In the genomic region with DNA sequence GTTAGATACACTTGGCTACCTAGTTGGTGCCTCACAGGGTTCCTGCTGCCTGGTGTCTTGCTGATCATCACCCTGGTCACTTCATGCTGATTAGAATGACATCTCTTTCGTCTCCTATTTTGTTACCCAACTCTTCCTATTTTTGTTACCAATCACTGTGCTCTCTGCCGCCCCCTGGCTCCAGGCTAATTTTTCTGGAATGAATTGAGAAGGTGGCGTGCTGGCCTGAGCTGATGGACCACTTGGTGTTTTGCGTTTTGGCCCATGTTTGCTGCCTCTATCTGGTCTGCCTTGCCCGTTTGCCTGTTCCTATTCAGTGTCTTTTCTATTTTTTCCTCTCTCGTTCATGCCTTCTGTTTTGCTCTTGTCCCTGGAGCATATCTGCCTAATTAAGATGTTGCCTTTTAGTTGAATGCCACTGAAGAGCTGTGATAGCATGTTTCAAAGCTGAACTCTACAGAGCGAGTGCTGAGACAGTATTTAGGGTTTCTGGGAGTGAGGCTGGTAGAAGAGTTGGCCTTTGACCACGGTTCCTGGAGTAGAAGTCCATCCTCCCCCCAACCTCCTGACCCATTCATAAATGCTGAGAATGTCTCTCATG, we compare ENCODE assay signal across 8 cellular contexts. TPM values are rescaled to one million over a fixed set of nuclear protein-coding genes. Genes with fewer than 3 reads are reported as not detected.
DNase-seq lines count a peak whose midpoint lies in the region; ATAC-seq, FAIRE-seq and TF ChIP-seq lines count a peak whose summit lies in the region.

No MANE protein-coding gene starts in this region.

- H4K8ac ChIP-seq in H1 (ENCODE audit: extremely low read depth, insufficient read depth, low read length), result no peak overlapping the region; the same call in 1 of the 2 replicates

- H3K4me2 ChIP-seq in HCT116 (ENCODE audit: low read length) (no peak overlapping the region), H1 (ENCODE audit: insufficient read depth in 1 of 2, low read depth in 2 of 2, low read length in 2 of 2) (no peak overlapping the region)

- no peak overlapping the region for H4K5ac ChIP-seq in H1 (ENCODE audit: insufficient read length, low read depth, low read length)

- H3K4me3 ChIP-seq in BE2C (ENCODE audit: low read depth, low read length) (no peak overlapping the region), HCT116 (replicated peaks in 1 of 2; ENCODE audit: low read depth in 1 of 2, low read length in 2 of 2) (no peak overlapping the region), WERI-Rb-1 (ENCODE audit: low read depth, low read length) (no peak overlapping the region), H1 (ENCODE audit: extremely low read depth in 1 of 4, insufficient read depth in 2 of 4, low read depth in 3 of 4, low read length in 4 of 4) (no peak overlapping the region)

- H2BK120ac ChIP-seq in H1 (replicated peaks; ENCODE audit: low read depth, low read length), result no peak overlapping the region

- peaks cover 66% of the 10 kb centered on the region for H3K79me2 ChIP-seq in HCT116 (ENCODE audit: insufficient read depth, low read length)
- no peaks in the 10 kb centered on the region for H3K79me2 ChIP-seq in H1 (ENCODE audit: control insufficient read depth in 1 of 2, insufficient read depth in 2 of 2, low read length in 2 of 2)

- H3K9me2 ChIP-seq in HCT116 (ENCODE audit: insufficient read depth), result no peaks in the 10 kb centered on the region

- peak overlapping the region; percentile 64 for H3K27ac Mint-ChIP-seq in nephron progenitor cell

- H3K4me3 Mint-ChIP-seq in nephron progenitor cell, result no peak overlapping the region

- peaks cover 5% of the 10 kb centered on the region; the same call in 1 of the 2 replicates for H3K23me2 ChIP-seq in H1 (ENCODE audit: low read depth, low read length)

- H3K27me3 ChIP-seq in BE2C, result no peaks in the 10 kb centered on the region
- no peaks in the 10 kb centered on the region for H3K27me3 ChIP-seq in HCT116 (ENCODE audit: insufficient read depth, low read length)
- H3K27me3 ChIP-seq in WERI-Rb-1 (ENCODE audit: insufficient read depth, low read depth, severe bottlenecking), result no peaks in the 10 kb centered on the region
- H3K27me3 ChIP-seq in H1 (replicated peaks in 1 of 4; ENCODE audit: control insufficient read depth in 3 of 4, extremely low read depth in 1 of 4, insufficient read depth in 3 of 4, low read length in 3 of 4), result peaks cover 17 to 52% (median 47%) of the 10 kb centered on the region in 4 experiments

- H3K4me1 ChIP-seq in BE2C (peaks cover 4% of the 10 kb centered on the region; the same call in 1 of the 2 replicates), HCT116 (ENCODE audit: control insufficient read depth in 1 of 2, insufficient read depth in 2 of 2, low read length in 2 of 2) (peaks cover 10 to 20% of the 10 kb centered on the region in 2 experiments), H1 (replicated peaks in 1 of 4; ENCODE audit: control insufficient read depth in 3 of 4, insufficient read depth in 4 of 4, low read length in 3 of 4) (peaks cover 0 to 3% (median 2%) of the 10 kb centered on the region in 4 experiments; a peak in 3 of 7 replicates)

- 74% methylated on average over 8 of the region's 8 CpGs; no CpG with 5 or more reads in 1 of the 2 experiments for WGBS in H1 (ENCODE audit: extremely low coverage in 1 of 2, insufficient coverage in 1 of 2, insufficient read length in 1 of 2, insufficient replicate concordance in 2 of 2, low coverage in 1 of 2, low lambda C conversion rate in 2 of 2, missing lambda C conversion rate in 1 of 2), 2 experiments

- no peaks in the 10 kb centered on the region for H3K9me3 ChIP-seq in BE2C
- no peaks in the 10 kb centered on the region for H3K9me3 ChIP-seq in HCT116 (ENCODE audit: control insufficient read depth in 1 of 2, insufficient read depth in 1 of 2, low read depth in 1 of 2, low read length in 2 of 2)
- H3K9me3 ChIP-seq in WERI-Rb-1 (ENCODE audit: severe bottlenecking), result no peaks in the 10 kb centered on the region
- H3K9me3 ChIP-seq in H1 (ENCODE audit: insufficient read depth in 2 of 2, low read depth in 1 of 2, low read length in 1 of 2), result no peaks in the 10 kb centered on the region

- CTCF ChIA-PET in HCT116 (lab: Charles Lee) (interaction anchor here (0.6 to 2.2 kb wide), 8 partner anchors 10 to 379 kb away, joined by 3 to 19 read pairs (median 4); a partner anchor contains a TSS), H1 (lab: Charles Lee; ENCODE audit: partially characterized antibody) (interaction anchor here (0.7 to 10.1 kb wide), 34 partner anchors 13 to 466 kb away, joined by 3 to 278 read pairs (median 4); a partner anchor contains a TSS)

- H2AK5ac ChIP-seq in H1 (ENCODE audit: low read depth, low read length), result no peak overlapping the region

- peaks cover 31% of the 10 kb centered on the region for H3K4me1 Mint-ChIP-seq in nephron progenitor cell

- POLR2A ChIA-PET in HCT116 (lab: Charles Lee), result interaction anchor here (1.0 to 1.5 kb wide), 3 partner anchors 10 to 12 kb away, joined by 4 to 12 read pairs (median 5); a partner anchor contains a TSS
- POLR2A ChIA-PET in H1 (lab: Charles Lee; ENCODE audit: partially characterized antibody), result interaction anchor here (1.0 to 6.0 kb wide), 7 partner anchors 8 to 194 kb away, joined by 3 to 72 read pairs (median 5); a partner anchor contains a TSS

- H2BK20ac ChIP-seq in H1 (ENCODE audit: low read length), result no peak overlapping the region

- peak; percentile 42 for FAIRE-seq in H1 (lab: Jason Lieb, UNC)

- H3K9ac ChIP-seq in HCT116 (ENCODE audit: low read length), result no peak overlapping the region
- H3K9ac ChIP-seq in H1 (replicated peaks in 1 of 4; ENCODE audit: extremely low read depth in 1 of 4, low read depth in 3 of 4, low read length in 3 of 4), result no peak overlapping the region

- H3K27ac ChIP-seq in HCT116 (ENCODE audit: low read depth, low read length) (no peak overlapping the region), WERI-Rb-1 (no peak overlapping the region), H1 (ENCODE audit: low read depth, low read length) (no peak overlapping the region)

- H3K36me3 Mint-ChIP-seq in nephron progenitor cell (ENCODE audit: low read depth), result peaks cover 70% of the 10 kb centered on the region

- no peak overlapping the region for H4K91ac ChIP-seq in H1 (replicated peaks; ENCODE audit: insufficient read length, low read length)

- RAD21 ChIA-PET in HCT116 (lab: Charles Lee; ENCODE audit: low non-redundant PET in 1 of 2, low total read pairs in 2 of 2, uncharacterized antibody in 2 of 2, unreplicated experiment in 2 of 2), result no interaction called here

- TF ChIP-seq RAD21 in HCT116 (IDR thresholded peaks at IDR 0.05; ENCODE audit: low read depth) (peak; percentile 53; the same call in 1 of the 2 replicates), H1 (IDR thresholded peaks at IDR 0.05 in 1 of 2, conservative IDR thresholded peaks at IDR 0.05 in 1 of 2; ENCODE audit: low read depth in 2 of 2, low read length in 2 of 2) (peak; percentile 47 to 57)

- no peak overlapping the region for H3K56ac ChIP-seq in H1 (replicated peaks; ENCODE audit: insufficient read length, low read depth, low read length)

- no peak overlapping the region for H2BK15ac ChIP-seq in H1 (ENCODE audit: low read length)

- H2BK12ac ChIP-seq in H1 (ENCODE audit: low read depth, low read length), result no peak overlapping the region

- H4K20me1 ChIP-seq in HCT116 (ENCODE audit: insufficient read depth) (peaks cover 9% of the 10 kb centered on the region; the same call in 1 of the 2 replicates), H1 (replicated peaks in 1 of 2; ENCODE audit: control insufficient read depth in 1 of 2, insufficient read depth in 2 of 2, low read length in 2 of 2) (peaks cover 41 to 49% of the 10 kb centered on the region in 2 experiments)

- ATAC-seq in HCT116 (peak; percentile 51; the same call in 1 of the 2 replicates), HG03039 (IDR thresholded peaks at IDR 0.05; ENCODE audit: unreplicated experiment) (no peak), GM21515 (IDR thresholded peaks at IDR 0.05; ENCODE audit: unreplicated experiment) (no peak)

- H3K79me1 ChIP-seq in H1 (ENCODE audit: low read depth, low read length), result peaks cover 5% of the 10 kb centered on the region

- H3K4ac ChIP-seq in H1 (replicated peaks; ENCODE audit: insufficient read length, low read depth, low read length), result no peak overlapping the region

- H3K27me3 Mint-ChIP-seq in nephron progenitor cell (ENCODE audit: low read depth, poor library complexity), result no peaks in the 10 kb centered on the region

- TF ChIP-seq EP300 in H1 (IDR thresholded peaks at IDR 0.05; ENCODE audit: borderline replicate concordance in 1 of 2, low read depth in 2 of 2, low read length in 2 of 2), result no peak

- H3K36me3 ChIP-seq in BE2C (peaks cover 84% of the 10 kb centered on the region), HCT116 (ENCODE audit: control insufficient read depth in 1 of 2, insufficient read depth in 2 of 2, low read length in 2 of 2) (peaks cover 51 to 69% of the 10 kb centered on the region in 2 experiments), WERI-Rb-1 (peaks cover 70% of the 10 kb centered on the region), H1 (ENCODE audit: control insufficient read depth in 2 of 4, insufficient read depth in 4 of 4, low read length in 3 of 4) (peaks cover 20 to 44% (median 36%) of the 10 kb centered on the region in 4 experiments)

- peak; percentile 79 for TF ChIP-seq CTCF in BE2C (IDR thresholded peaks at IDR 0.05; ENCODE audit: low read depth, low read length)
- TF ChIP-seq CTCF in HCT116 (IDR thresholded peaks at IDR 0.05 in 2 of 3, conservative IDR thresholded peaks at IDR 0.05 in 1 of 3; ENCODE audit: borderline replicate concordance in 1 of 3, insufficient read depth in 1 of 3, low read depth in 2 of 3, low read length in 2 of 3), result peak; percentile 64 to 84 (median 80); a peak in 5 of 6 replicates
- TF ChIP-seq CTCF in WERI-Rb-1 (IDR thresholded peaks at IDR 0.05; ENCODE audit: low read depth, low read length), result peak; percentile 60
- TF ChIP-seq CTCF in H1 (IDR thresholded peaks at IDR 0.05; ENCODE audit: control extremely low read depth in 1 of 3, insufficient read depth in 1 of 3, low read depth in 1 of 3, low read length in 3 of 3), result peak; percentile 57 to 77 (median 67)
- peak; percentile 72 for TF ChIP-seq CTCF in nephron progenitor cell (IDR thresholded peaks at IDR 0.05)

- H2AFZ ChIP-seq in HCT116 (ENCODE audit: low read depth, low read length, poor library complexity, severe bottlenecking) (no peak overlapping the region), H1 (ENCODE audit: low read length) (no peak overlapping the region)

- DNase-seq in BE2C, result peak; percentile 72
- no peak for DNase-seq in HCT116 (ENCODE audit: low read depth, low spot score)
- DNase-seq in WERI-Rb-1, result peak; percentile 46
- peak in 1 of 2 experiments; percentile 88 for DNase-seq in H1 (ENCODE audit: low read depth in 1 of 2, low spot score in 2 of 2)
- peak; percentile 72 for DNase-seq in nephron progenitor cell
- no peak for DNase-seq in ureter (ENCODE audit: low spot score)

- no peaks in the 10 kb centered on the region for H3K9me3 Mint-ChIP-seq in nephron progenitor cell

- intact Hi-C loops in HCT116 (cut with micrococcal nuclease), result no loop called here

- TF ChIP-seq POLR2A in HCT116 (IDR thresholded peaks at IDR 0.05; ENCODE audit: borderline replicate concordance, extremely low read depth, insufficient read depth, insufficient read length) (no peak), H1 (IDR thresholded peaks at IDR 0.05; ENCODE audit: control extremely low read depth in 1 of 2, low read depth in 2 of 2, low read length in 2 of 2) (no peak)

- no peak overlapping the region for H3K23ac ChIP-seq in H1 (ENCODE audit: insufficient read length)

- H2BK5ac ChIP-seq in H1 (ENCODE audit: low read depth, low read length), result no peak overlapping the region

- no peak overlapping the region for H3K14ac ChIP-seq in H1 (ENCODE audit: insufficient read length)

- H3K18ac ChIP-seq in H1 (ENCODE audit: extremely low read depth, low read length), result no peak overlapping the region

- BruUV-seq in HCT116 (replicated peaks; lab: Mats Ljungman, UMichigan), result TSS peak; percentile 19

RNA-seq across cellular contexts. Expression of a gene that starts 5.9 kb away (rescaled TPM):
- polyA plus RNA-seq in BE2C (2012; ENCODE audit: insufficient read depth, insufficient read length, low read depth), result 1,602 TPM
- total RNA-seq in HCT116 (2021; ENCODE audit: unreplicated experiment), result 608 TPM
- 588 and 690 TPM in 2 replicates for polyA plus RNA-seq in HCT116 (2012)
- 543 and 553 TPM in 2 replicates for total RNA-seq in H1 (2021; fragmentation: NEBNext Ultra II Directional; extraction: Animal tissue kit (Norgen Biotek cat#: 25700))
- 685 and 704 TPM in 2 replicates for polyA plus RNA-seq in H1 (2011; rRNA removed)
- polyA plus RNA-seq in H1 (2011; cell fraction: cytosol; rRNA removed), result 868 TPM
- 703 TPM for polyA plus RNA-seq in H1 (2011; cell fraction: nucleus; rRNA removed)
- 598 to 685 TPM (median 617 TPM) in 4 replicates for polyA plus RNA-seq in H1 (2012, experiment 1 of 2)
- polyA plus RNA-seq in H1 (2012, experiment 2 of 2), result 699 TPM
- 476 TPM for polyA plus RNA-seq in H1 (2013, experiment 1 of 2)
- polyA plus RNA-seq in H1 (2013, experiment 2 of 2), result 475 TPM
- 314 and 359 TPM in 2 replicates for polyA minus RNA-seq in H1 (2011; rRNA and poly(A)+ RNA removed)
- 150 TPM for polyA minus RNA-seq in H1 (2011; cell fraction: cytosol; rRNA and poly(A)+ RNA removed)
- polyA minus RNA-seq in H1 (2011; cell fraction: nucleus; rRNA and poly(A)+ RNA removed), result 255 TPM
- total RNA-seq in ureter, result 381 TPM

RNA-seq across cellular contexts. Expression of a gene that starts 12.4 kb away (rescaled TPM):
- polyA plus RNA-seq in BE2C (2012; ENCODE audit: insufficient read depth, insufficient read length, low read depth), result 117 TPM
- total RNA-seq in HCT116 (2021; ENCODE audit: unreplicated experiment), result 42.8 TPM
- polyA plus RNA-seq in HCT116 (2012), result 23.4 and 23.7 TPM in 2 replicates
- total RNA-seq in H1 (2021; fragmentation: NEBNext Ultra II Directional; extraction: Animal tissue kit (Norgen Biotek cat#: 25700)), result 31.4 and 32.7 TPM in 2 replicates
- polyA plus RNA-seq in H1 (2011; rRNA removed), result 16.8 and 21.0 TPM in 2 replicates
- polyA plus RNA-seq in H1 (2011; cell fraction: cytosol; rRNA removed), result 16.4 TPM
- polyA plus RNA-seq in H1 (2011; cell fraction: nucleus; rRNA removed), result 18.5 TPM
- polyA plus RNA-seq in H1 (2012, experiment 1 of 2), result 22.0 to 25.2 TPM (median 22.9 TPM) in 4 replicates
- 14.3 TPM for polyA plus RNA-seq in H1 (2012, experiment 2 of 2)
- polyA plus RNA-seq in H1 (2013, experiment 1 of 2), result 18.5 TPM
- polyA plus RNA-seq in H1 (2013, experiment 2 of 2), result 18.4 TPM
- polyA minus RNA-seq in H1 (2011; rRNA and poly(A)+ RNA removed), result 36.0 and 36.1 TPM in 2 replicates
- polyA minus RNA-seq in H1 (2011; cell fraction: cytosol; rRNA and poly(A)+ RNA removed), result 17.9 TPM
- polyA minus RNA-seq in H1 (2011; cell fraction: nucleus; rRNA and poly(A)+ RNA removed), result 17.9 TPM
- total RNA-seq in ureter, result 30.1 TPM

RNA-seq across cellular contexts. Expression of a gene that starts 18.1 kb away (rescaled TPM):
- polyA plus RNA-seq in BE2C (2012; ENCODE audit: insufficient read depth, insufficient read length, low read depth), result 624 TPM
- total RNA-seq in HCT116 (2021; ENCODE audit: unreplicated experiment) (80.4 TPM), ureter (43.2 TPM)
- 69.1 and 86.9 TPM in 2 replicates for polyA plus RNA-seq in HCT116 (2012)
- 77.5 and 77.9 TPM in 2 replicates for total RNA-seq in H1 (2021; fragmentation: NEBNext Ultra II Directional; extraction: Animal tissue kit (Norgen Biotek cat#: 25700))
- polyA plus RNA-seq in H1 (2011; rRNA removed), result 97.9 and 120 TPM in 2 replicates
- 120 TPM for polyA plus RNA-seq in H1 (2011; cell fraction: cytosol; rRNA removed)
- polyA plus RNA-seq in H1 (2011; cell fraction: nucleus; rRNA removed), result 94.6 TPM
- 79.6 to 99.4 TPM (median 89.0 TPM) in 4 replicates for polyA plus RNA-seq in H1 (2012, experiment 1 of 2)
- 100 TPM for polyA plus RNA-seq in H1 (2012, experiment 2 of 2)
- 71.2 TPM for polyA plus RNA-seq in H1 (2013, experiment 1 of 2)
- polyA plus RNA-seq in H1 (2013, experiment 2 of 2), result 71.6 TPM
- 7.8 and 8.1 TPM in 2 replicates for polyA minus RNA-seq in H1 (2011; rRNA and poly(A)+ RNA removed)
- polyA minus RNA-seq in H1 (2011; cell fraction: cytosol; rRNA and poly(A)+ RNA removed), result 16.2 TPM
- polyA minus RNA-seq in H1 (2011; cell fraction: nucleus; rRNA and poly(A)+ RNA removed), result 23.8 TPM

RNA-seq across cellular contexts. Expression of a gene that starts 56.1 kb away (rescaled TPM):
- not detected for polyA plus RNA-seq in BE2C (2012; ENCODE audit: insufficient read depth, insufficient read length, low read depth)
- 0.15 TPM for total RNA-seq in HCT116 (2021; ENCODE audit: unreplicated experiment)
- polyA plus RNA-seq in HCT116 (2012), result 0.20 TPM in 2 replicates
- total RNA-seq in H1 (2021; fragmentation: NEBNext Ultra II Directional; extraction: Animal tissue kit (Norgen Biotek cat#: 25700)), result 1.2 and 1.3 TPM in 2 replicates
- 0.77 and 1.3 TPM in 2 replicates for polyA plus RNA-seq in H1 (2011; rRNA removed)
- 1.2 TPM for polyA plus RNA-seq in H1 (2011; cell fraction: cytosol; rRNA removed)
- 7.1 TPM for polyA plus RNA-seq in H1 (2011; cell fraction: nucleus; rRNA removed)
- polyA plus RNA-seq in H1 (2012, experiment 1 of 2), result 0.91 to 1.4 TPM (median 1.2 TPM) in 4 replicates
- 0.71 TPM for polyA plus RNA-seq in H1 (2012, experiment 2 of 2)
- polyA plus RNA-seq in H1 (2013, experiment 1 of 2), result 1.3 TPM
- 1.3 TPM for polyA plus RNA-seq in H1 (2013, experiment 2 of 2)
- 1.00 and 1.3 TPM in 2 replicates for polyA minus RNA-seq in H1 (2011; rRNA and poly(A)+ RNA removed)
- polyA minus RNA-seq in H1 (2011; cell fraction: cytosol; rRNA and poly(A)+ RNA removed), result 0.95 TPM
- 1.6 TPM for polyA minus RNA-seq in H1 (2011; cell fraction: nucleus; rRNA and poly(A)+ RNA removed)
- 0.75 TPM for total RNA-seq in ureter

RNA-seq across cellular contexts. Expression of a gene that starts 57.7 kb away (rescaled TPM):
- polyA plus RNA-seq in BE2C (2012; ENCODE audit: insufficient read depth, insufficient read length, low read depth), result 10.8 TPM
- 0.20 TPM for total RNA-seq in HCT116 (2021; ENCODE audit: unreplicated experiment)
- polyA plus RNA-seq in HCT116 (2012), result not detected in 2 replicates
- total RNA-seq in H1 (2021; fragmentation: NEBNext Ultra II Directional; extraction: Animal tissue kit (Norgen Biotek cat#: 25700)), result 8.5 and 9.2 TPM in 2 replicates
- polyA plus RNA-seq in H1 (2011; rRNA removed), result 4.3 and 6.3 TPM in 2 replicates
- 4.7 TPM for polyA plus RNA-seq in H1 (2011; cell fraction: cytosol; rRNA removed)
- 6.4 TPM for polyA plus RNA-seq in H1 (2011; cell fraction: nucleus; rRNA removed)
- 6.4 to 8.6 TPM (median 7.1 TPM) in 4 replicates for polyA plus RNA-seq in H1 (2012, experiment 1 of 2)
- 5.9 TPM for polyA plus RNA-seq in H1 (2012, experiment 2 of 2)
- 5.5 TPM for polyA plus RNA-seq in H1 (2013, experiment 1 of 2)
- polyA plus RNA-seq in H1 (2013, experiment 2 of 2), result 5.2 TPM
- polyA minus RNA-seq in H1 (2011; rRNA and poly(A)+ RNA removed), result 5.9 and 6.3 TPM in 2 replicates
- polyA minus RNA-seq in H1 (2011; cell fraction: cytosol; rRNA and poly(A)+ RNA removed), result 7.0 TPM
- polyA minus RNA-seq in H1 (2011; cell fraction: nucleus; rRNA and poly(A)+ RNA removed), result 4.2 TPM
- 12.9 TPM for total RNA-seq in ureter

Comparison
In these comparisons a context has a peak if more than half of its experiments do, and no peak if none do; other contexts are left out.
1. DNase-seq: peak in BE2C (single experiment), WERI-Rb-1 (single experiment) and nephron progenitor cell (single experiment); none in HCT116 (single experiment) and ureter (single experiment).
2. Peak in every context shown above with its lines, with median percentiles within 50 percentile points of each other: CTCF ChIP-seq.